ENCODE assay signal across 10 cellular contexts in the genomic region with DNA sequence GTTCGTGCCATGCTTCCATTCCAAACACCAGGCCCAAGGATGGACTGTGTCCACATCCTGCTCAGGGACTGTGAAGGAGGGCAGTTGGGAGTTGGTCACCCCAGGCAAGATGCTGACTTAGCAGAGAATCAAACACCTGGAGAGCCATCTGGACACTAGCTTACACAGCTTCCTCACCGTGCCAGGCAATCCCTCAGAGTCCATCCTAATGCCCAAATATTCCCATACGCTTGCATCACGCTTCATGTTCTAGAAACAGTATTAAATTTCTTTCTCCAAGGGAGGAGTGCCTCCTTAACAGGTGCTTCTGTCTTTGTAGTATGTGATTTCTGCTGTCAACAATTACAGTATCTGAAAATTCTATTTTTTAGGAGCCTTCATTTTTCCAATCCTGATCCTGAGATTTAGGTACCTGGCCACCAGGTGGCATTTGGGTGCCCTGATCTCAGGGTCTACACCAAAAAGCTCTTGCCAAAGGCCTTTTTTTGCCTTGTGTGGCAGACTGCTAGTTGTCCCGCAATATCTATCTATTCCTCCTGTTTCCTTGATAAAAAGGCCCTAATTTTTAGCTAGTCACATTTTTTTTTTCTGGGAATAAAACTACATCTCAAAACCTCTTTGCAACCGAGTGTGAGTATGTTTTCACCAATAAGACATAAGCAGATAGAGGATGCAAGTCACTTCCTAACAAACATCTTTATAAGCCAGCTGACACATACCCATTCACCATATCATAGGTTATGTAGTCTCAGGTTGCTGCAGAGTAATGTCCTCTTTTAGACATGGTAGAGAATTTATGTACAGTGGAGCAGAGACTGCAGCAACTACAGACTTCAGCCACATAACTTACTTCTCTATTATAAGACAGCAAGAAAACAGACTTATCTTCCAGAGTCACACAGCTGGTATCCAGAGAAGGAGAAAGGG.
DNase-seq lines count a peak whose midpoint lies in the region; ATAC-seq, FAIRE-seq and TF ChIP-seq lines count a peak whose summit lies in the region.
"Had no signal": no experiment of that assay in that cellular context is flagged by ENCODE, and none has a peak within 500 bp of the region (broad histone marks: within the 10 kb centered on the region; RNA-seq: fewer than 3 reads in every experiment).

No MANE protein-coding gene starts in this region.

- H3K4me1 Mint-ChIP-seq in T-helper 17 cell = peaks cover 5% of the 10 kb centered on the region
- peaks cover 0 to 5% (median 0%) of the 10 kb centered on the region in 7 donors for H3K4me1 Mint-ChIP-seq in naive thymus-derived CD4-positive, alpha-beta T cell

- no peaks in the 10 kb centered on the region for H3K27me3 Mint-ChIP-seq in T-helper 17 cell
- H3K27me3 Mint-ChIP-seq in naive thymus-derived CD4-positive, alpha-beta T cell = no peaks in the 10 kb centered on the region
- H3K27me3 Mint-ChIP-seq: activated naive CD8-positive, alpha-beta T cell had no signal

- H3K36me3 ChIP-seq in naive thymus-derived CD4-positive, alpha-beta T cell (ENCODE audit: control insufficient read depth in 2 of 3, insufficient read depth in 3 of 3, low read length in 3 of 3) = peaks cover 3 to 48% (median 7%) of the 10 kb centered on the region in 3 experiments

- no peaks in the 10 kb centered on the region for H3K4me1 ChIP-seq in naive thymus-derived CD4-positive, alpha-beta T cell (ENCODE audit: control insufficient read depth in 2 of 2, insufficient read depth in 2 of 2, low read length in 2 of 2)

- DNase-seq in AG09309 (ENCODE audit: low read depth) (no peak), T-helper 17 cell (no peak), NCI-H2227 treated with DMSO at 0.1 percent for 48 hours (lab: John Stamatoyannopoulos, UW) (no peak)
- DNase-seq in naive thymus-derived CD4-positive, alpha-beta T cell = no peak
- DNase-seq: SHP77 had no signal

- H3K27ac Mint-ChIP-seq in T-helper 17 cell = peak overlapping the region; percentile 47
- no peak overlapping the region for H3K27ac Mint-ChIP-seq in naive thymus-derived CD4-positive, alpha-beta T cell
- H3K27ac Mint-ChIP-seq: activated naive CD8-positive, alpha-beta T cell had no signal

- ATAC-seq in GM18867 (IDR thresholded peaks at IDR 0.05; ENCODE audit: unreplicated experiment) (peak; percentile 27), T-helper 17 cell (no peak), HG02759 (IDR thresholded peaks at IDR 0.05; ENCODE audit: unreplicated experiment) (no peak), HG03442 (IDR thresholded peaks at IDR 0.05; ENCODE audit: unreplicated experiment) (no peak)
- no peak for ATAC-seq in naive thymus-derived CD4-positive, alpha-beta T cell

- H3K9me3 Mint-ChIP-seq in naive thymus-derived CD4-positive, alpha-beta T cell = no peaks in the 10 kb centered on the region

- peaks cover 18% of the 10 kb centered on the region for H3K36me3 Mint-ChIP-seq in T-helper 17 cell (ENCODE audit: low read depth)
- H3K36me3 Mint-ChIP-seq in naive thymus-derived CD4-positive, alpha-beta T cell = peaks cover 19 to 59% (median 37%) of the 10 kb centered on the region in 5 donors

- POLR2A ChIA-PET in naive thymus-derived CD4-positive, alpha-beta T cell (lab: Charles Lee) = no interaction called here

- peak; percentile 2 for TF ChIP-seq CTCF in AG09309 (IDR thresholded peaks at IDR 0.05; ENCODE audit: control insufficient read depth, insufficient read depth, low read depth, low read length, missing control alignments)

- H3K9me3 ChIP-seq in T-helper 17 cell (ENCODE audit: control insufficient read depth, low read length, poor library complexity, severe bottlenecking) = no peaks in the 10 kb centered on the region
- H3K9me3 ChIP-seq in naive thymus-derived CD4-positive, alpha-beta T cell (ENCODE audit: control insufficient read depth in 2 of 3, low read length in 3 of 3) = no peaks in the 10 kb centered on the region

- no peaks in the 10 kb centered on the region for H3K27me3 ChIP-seq in naive thymus-derived CD4-positive, alpha-beta T cell (ENCODE audit: control insufficient read depth in 2 of 2, insufficient read depth in 2 of 2, low read length in 2 of 2)

- CTCF ChIA-PET in naive thymus-derived CD4-positive, alpha-beta T cell (lab: Charles Lee) = interaction anchor here (1.2 kb wide), 1 partner anchor 18 kb away, joined by 3 read pairs; no protein-coding TSS in a partner anchor

- peak; percentile 60 for FAIRE-seq in islet of Langerhans (lab: Jason Lieb, UNC)

- H3K4me3 Mint-ChIP-seq in T-helper 17 cell = no peak overlapping the region
- H3K4me3 Mint-ChIP-seq in naive thymus-derived CD4-positive, alpha-beta T cell = no peak overlapping the region
- H3K4me3 Mint-ChIP-seq: activated naive CD8-positive, alpha-beta T cell had no signal

- intact Hi-C loops in naive thymus-derived CD4-positive, alpha-beta T cell (cut with micrococcal nuclease) = loop anchor here in 1 of 2 donors (1.0 kb wide), 1 partner anchor 85 kb away; the partner anchor contains the start of gene PREP

- H3K4me3 ChIP-seq in AG09309 (ENCODE audit: control insufficient read depth, low read depth, low read length) = no peak overlapping the region
- H3K4me3 ChIP-seq in naive thymus-derived CD4-positive, alpha-beta T cell (ENCODE audit: low read length) = no peak overlapping the region

- no peak overlapping the region for H3K27ac ChIP-seq in naive thymus-derived CD4-positive, alpha-beta T cell (ENCODE audit: low read depth, low read length)
